11 cellular contexts compared by ENCODE assay signal in genomic region chr4:5940470-5941203, GRCh38. TPM values are rescaled to one million over a fixed set of nuclear protein-coding genes. Genes with fewer than 3 reads are reported as not detected.
A peak's percentile ranks its signal among the peaks of the same experiment; 100 is the strongest.
DNase-seq lines count a peak whose midpoint lies in the region; ATAC-seq, FAIRE-seq and TF ChIP-seq lines count a peak whose summit lies in the region.
"Had no signal": no experiment of that assay in that cellular context is flagged by ENCODE, and none has a peak within 500 bp of the region (broad histone marks: within the 10 kb centered on the region; RNA-seq: fewer than 3 reads in every experiment).

No MANE protein-coding gene starts in this region.

- TF ChIP-seq POLR2A in GM12892 (IDR thresholded peaks at IDR 0.05; ENCODE audit: low read depth, low read length): no peak

- H3K4me2 ChIP-seq in Loucy (ENCODE audit: low read depth, low read length, poor library complexity, severe bottlenecking): peak overlapping the region; percentile 25

- H3K36me3 ChIP-seq in Loucy (ENCODE audit: insufficient read depth, low read length): no peaks in the 10 kb centered on the region

- no peaks in the 10 kb centered on the region for H3K27me3 ChIP-seq in Loucy (ENCODE audit: insufficient read depth, low read length, poor library complexity, severe bottlenecking)

- DNase-seq in DMS79 (lab: John Stamatoyannopoulos, UW) (peak; percentile 42), NCI-H69 (lab: John Stamatoyannopoulos, UW) (peak; percentile 94), iPS-NIHi11 (ENCODE audit: low spot score) (peak; percentile 58), GM12892 (ENCODE audit: insufficient read length) (no peak), SW 1271 (lab: John Stamatoyannopoulos, UW) (no peak), frontal cortex (ENCODE audit: low spot score in 2 of 2) (no peak)
- DNase-seq: activated naive CD4-positive, alpha-beta T cell treated with anti-CD3 and anti-CD28 coated beads for 36 hours; stimulated activated naive CD8-positive, alpha-beta T cell treated with anti-CD3 and anti-CD28 coated beads, Interleukin-15, Interleukin-2, amounts not matched to agents 100 U/mL and 50 U/mL, for 24 hours had no signal

- H3K9me3 ChIP-seq in Loucy (ENCODE audit: insufficient read depth, low read depth, low read length): no peaks in the 10 kb centered on the region

- no peak for ATAC-seq in GM21825 (IDR thresholded peaks at IDR 0.05; ENCODE audit: unreplicated experiment)
- ATAC-seq: Panc1; stimulated activated naive CD8-positive, alpha-beta T cell treated with anti-CD3 and anti-CD28 coated beads, Interleukin-15, Interleukin-2, amounts not matched to agents 100 U/mL and 50 U/mL, for 24 hours had no signal

- H3K9me2 ChIP-seq in Loucy (replicated peaks; ENCODE audit: low read depth, low read length): no peaks in the 10 kb centered on the region

- H4K20me1 ChIP-seq in Loucy (ENCODE audit: insufficient read depth, low read length, poor library complexity, severe bottlenecking): no peaks in the 10 kb centered on the region

- no peak overlapping the region for H3K4me3 ChIP-seq in Loucy (ENCODE audit: low read length, poor library complexity, severe bottlenecking)

- no peaks in the 10 kb centered on the region for H3K79me2 ChIP-seq in Loucy (ENCODE audit: insufficient read depth, low read length)

- peaks cover 3% of the 10 kb centered on the region for H3K4me1 ChIP-seq in Loucy (ENCODE audit: insufficient read depth, low read length, poor library complexity, severe bottlenecking)

- H3K9ac ChIP-seq in Loucy (ENCODE audit: low read depth, low read length, poor library complexity, severe bottlenecking): no peak overlapping the region

- TF ChIP-seq CTCF in Loucy (conservative IDR thresholded peaks at IDR 0.05; ENCODE audit: low read length): no peak

- H2AFZ ChIP-seq in Loucy (ENCODE audit: low read length): no peak overlapping the region

- H3F3A ChIP-seq in Loucy (ENCODE audit: low read depth): no peaks in the 10 kb centered on the region

- FAIRE-seq in GM12892 (lab: Jason Lieb, UNC) (no peak), frontal cortex (lab: Jason Lieb, UNC) (no peak)

RNA-seq across cellular contexts. Expression of gene CRMP1, which starts 47.8 kb away (rescaled TPM):
- polyA plus RNA-seq in GM12892 (2012; ENCODE audit: missing spikeins): 1.2 TPM
- 624 TPM for total RNA-seq in frontal cortex
- total RNA-seq: activated naive CD4-positive, alpha-beta T cell treated with anti-CD3 and anti-CD28 coated beads for 36 hours had no signal

Comparison
In these comparisons a context has a peak if more than half of its experiments do, and no peak if none do; other contexts are left out.
1. DNase-seq: peak in DMS79 (single experiment), NCI-H69 (single experiment) and iPS-NIHi11 (single experiment); none in GM12892 (single experiment), SW 1271 (0 of 2) and frontal cortex (0 of 2).